In genomic region chr1:155636397-155637153, GRCh38 we compare ENCODE assay signal across 10 cellular contexts. TPM values are rescaled to one million over a fixed set of nuclear protein-coding genes. Genes with fewer than 3 reads are reported as not detected.
DNase-seq lines count a peak whose midpoint lies in the region; ATAC-seq and TF ChIP-seq lines count a peak whose summit lies in the region.
"Had no signal": no experiment of that assay in that cellular context is flagged by ENCODE, and none has a peak within 500 bp of the region (broad histone marks: within the 10 kb centered on the region; RNA-seq: fewer than 3 reads in every experiment).

No MANE protein-coding gene starts in this region.

- POLR2A ChIA-PET in activated B cell treated with CpG ODN at 0.5 μM for 24 hours (lab: Charles Lee): interaction anchor here (0.7 to 0.9 kb wide), 2 partner anchors 16 to 375 kb away, joined by 4 to 5 read pairs; partner anchors contain the start of gene SCAMP3

- intact Hi-C loops in heart right ventricle (cut with DNase I): no loop called here
- intact Hi-C loops in Right ventricle myocardium superior (cut with DNase I): no loop called here
- intact Hi-C loops in activated B cell treated with CpG ODN at 0.5 μM for 24 hours (cut with micrococcal nuclease): no loop called here
- intact Hi-C loops in posterior cingulate gyrus (cut with DNase I): no loop called here

- H3K27me3 Mint-ChIP-seq in activated B cell treated with CpG ODN at 0.5 μM for 24 hours (no peaks in the 10 kb centered on the region), immature natural killer cell (ENCODE audit: low read depth in 3 of 3) (peaks cover 4 to 11% (median 8%) of the 10 kb centered on the region in 3 donors)
- H3K27me3 Mint-ChIP-seq in stimulated activated naive B cell treated with anti-CD40 and anti-IgM and Interleukin-4, amounts not matched to agents 10 μg/mL and 1 μg/mL and 100 μg/mL, for 72 hours: no peaks in the 10 kb centered on the region

- H3K27ac ChIP-seq in heart right ventricle: peak overlapping the region in 6 of 10 donors; percentile 40 to 78 (median 54)
- H3K27ac ChIP-seq: SK-N-MC had no signal

- H3K4me3 Mint-ChIP-seq in activated B cell treated with CpG ODN at 0.5 μM for 24 hours (peak overlapping the region; percentile 91), immature natural killer cell (peak overlapping the region; percentile 93 to 98 (median 96))
- peak overlapping the region; percentile 91 to 92 for H3K4me3 Mint-ChIP-seq in stimulated activated naive B cell treated with anti-CD40 and anti-IgM and Interleukin-4, amounts not matched to agents 10 μg/mL and 1 μg/mL and 100 μg/mL, for 72 hours

- H3K9me3 Mint-ChIP-seq in activated B cell treated with CpG ODN at 0.5 μM for 24 hours (peaks cover under 1% of the 10 kb centered on the region), immature natural killer cell (peaks cover 0 to 3% (median 2%) of the 10 kb centered on the region in 6 donors)
- H3K9me3 Mint-ChIP-seq in stimulated activated naive B cell treated with anti-CD40 and anti-IgM and Interleukin-4, amounts not matched to agents 10 μg/mL and 1 μg/mL and 100 μg/mL, for 72 hours: peaks cover under 1% of the 10 kb centered on the region in 2 donors

- peaks cover 0 to 4% (median 0%) of the 10 kb centered on the region in 11 donors for H3K9me3 ChIP-seq in heart right ventricle

- H3K36me3 ChIP-seq in heart right ventricle: no peaks in the 10 kb centered on the region

- no peaks in the 10 kb centered on the region for H3K27me3 ChIP-seq in heart right ventricle

- DNase-seq in heart right ventricle (no peak), Right ventricle myocardium superior (no peak), activated B cell treated with CpG ODN at 0.5 μM for 24 hours (no peak), immature natural killer cell (no peak), posterior cingulate gyrus (no peak), NCI-H187 (lab: John Stamatoyannopoulos, UW) (no peak), NCI-H1694 treated with DMSO at 0.1 percent for 48 hours (lab: John Stamatoyannopoulos, UW) (no peak)
- no peak for DNase-seq in stimulated activated naive B cell treated with anti-CD40 and anti-IgM and Interleukin-4, amounts not matched to agents 10 μg/mL and 1 μg/mL and 100 μg/mL, for 72 hours
- DNase-seq: NCI-H2081 treated with DMSO at 0.1 percent for 48 hours had no signal

- H3K4me3 ChIP-seq in heart right ventricle: peak overlapping the region in 6 of 10 donors; percentile 13 to 54 (median 39)
- H3K4me3 ChIP-seq: SK-N-MC had no signal

- H3K36me3 Mint-ChIP-seq in activated B cell treated with CpG ODN at 0.5 μM for 24 hours (ENCODE audit: low read depth) (peaks cover 2% of the 10 kb centered on the region), immature natural killer cell (peaks cover 0 to 2% (median 2%) of the 10 kb centered on the region in 3 donors)
- peaks cover 2 to 5% of the 10 kb centered on the region in 2 donors for H3K36me3 Mint-ChIP-seq in stimulated activated naive B cell treated with anti-CD40 and anti-IgM and Interleukin-4, amounts not matched to agents 10 μg/mL and 1 μg/mL and 100 μg/mL, for 72 hours

- WGBS in heart right ventricle, 2 donors: 85 to 86% methylated on average over 11 of the region's 11 CpGs

- CTCF ChIA-PET in activated B cell treated with CpG ODN at 0.5 μM for 24 hours (lab: Charles Lee): no interaction called here

- H3K27ac Mint-ChIP-seq in activated B cell treated with CpG ODN at 0.5 μM for 24 hours: peak overlapping the region; percentile 80
- H3K27ac Mint-ChIP-seq in immature natural killer cell: peak overlapping the region; percentile 93 to 97 (median 96)
- peak overlapping the region; percentile 94 for H3K27ac Mint-ChIP-seq in stimulated activated naive B cell treated with anti-CD40 and anti-IgM and Interleukin-4, amounts not matched to agents 10 μg/mL and 1 μg/mL and 100 μg/mL, for 72 hours

- peaks cover 0 to 21% (median 0%) of the 10 kb centered on the region in 9 donors for H3K4me1 ChIP-seq in heart right ventricle

- ATAC-seq in heart right ventricle (peak in 3 of 8 donors; percentile 7 to 50 (median 10)), Right ventricle myocardium superior (ENCODE audit: poor library complexity) (no peak), activated B cell treated with CpG ODN at 0.5 μM for 24 hours (ENCODE audit: low read depth) (no peak)
- ATAC-seq in stimulated activated naive B cell treated with anti-CD40 and anti-IgM and Interleukin-4, amounts not matched to agents 10 μg/mL and 1 μg/mL and 100 μg/mL, for 72 hours (replicated peaks): peak; percentile 34 to 41

- no peak for TF ChIP-seq CTCF in heart right ventricle (IDR thresholded peaks at IDR 0.05)
- no peak for TF ChIP-seq CTCF in activated B cell treated with CpG ODN at 0.5 μM for 24 hours (IDR thresholded peaks at IDR 0.05)

- H3K4me1 Mint-ChIP-seq in activated B cell treated with CpG ODN at 0.5 μM for 24 hours (peaks cover 23% of the 10 kb centered on the region), immature natural killer cell (peaks cover 23 to 25% of the 10 kb centered on the region in 2 donors)
- peaks cover 8 to 23% of the 10 kb centered on the region in 2 donors for H3K4me1 Mint-ChIP-seq in stimulated activated naive B cell treated with anti-CD40 and anti-IgM and Interleukin-4, amounts not matched to agents 10 μg/mL and 1 μg/mL and 100 μg/mL, for 72 hours

RNA-seq across cellular contexts. Expression of gene MSTO1, which starts 26.6 kb away (rescaled TPM):
- total RNA-seq in heart right ventricle (10 to 100 TPM; 14.8 to 20.3 (median 16.8) TPM), Right ventricle myocardium superior (9.7 TPM), activated B cell treated with CpG ODN at 0.5 μM for 24 hours (85.4 and 101 TPM in 2 replicates)
- polyA plus RNA-seq in heart right ventricle (10 to 100 TPM; 23.2 TPM), immature natural killer cell (10 to 100 TPM in 1 of 3 donors, 1 to 10 TPM in 2; 7.5 to 20.0 (median 8.7) TPM)

RNA-seq across cellular contexts. Expression of gene YY1AP1, which starts 52.0 kb away (rescaled TPM):
- 10 to 100 TPM; 61.4 to 85.1 (median 69.5) TPM for total RNA-seq in heart right ventricle
- 10 to 100 TPM; 32.3 to 34.7 TPM for polyA plus RNA-seq in heart right ventricle
- total RNA-seq in Right ventricle myocardium superior: 59.9 TPM
- 89.6 and 101 TPM in 2 replicates for total RNA-seq in activated B cell treated with CpG ODN at 0.5 μM for 24 hours
- polyA plus RNA-seq in immature natural killer cell: 10 to 100 TPM; 21.3 to 59.2 (median 23.1) TPM

RNA-seq across cellular contexts. Expression of gene DAP3, which starts 52.3 kb away (rescaled TPM):
- total RNA-seq in heart right ventricle (100 to 1,000 TPM in 9 of 10 donors, 10 to 100 TPM in 1; 96.9 to 124 (median 113) TPM), Right ventricle myocardium superior (113 TPM), activated B cell treated with CpG ODN at 0.5 μM for 24 hours (138 and 144 TPM in 2 replicates)
- polyA plus RNA-seq in heart right ventricle (100 to 1,000 TPM in 1 of 2 donors, 10 to 100 TPM in 1; 82.3 to 141 TPM), immature natural killer cell (10 to 100 TPM; 75.5 to 88.1 (median 85.1) TPM)

Comparison
In these comparisons a context has a peak if more than half of its experiments do, and no peak if none do; other contexts are left out.
1. ATAC-seq: peak in stimulated activated naive B cell treated with anti-CD40 and anti-IgM and Interleukin-4, amounts not matched to agents 10 μg/mL and 1 μg/mL and 100 μg/mL, for 72 hours (2 of 2); none in Right ventricle myocardium superior (single experiment) and activated B cell treated with CpG ODN at 0.5 μM for 24 hours (single experiment).
2. Peak in every context shown above with its lines, with median percentiles within 50 percentile points of each other: H3K27ac Mint-ChIP-seq and H3K4me3 Mint-ChIP-seq.